ENCODE assay signal across 13 cellular contexts in the genomic region with DNA sequence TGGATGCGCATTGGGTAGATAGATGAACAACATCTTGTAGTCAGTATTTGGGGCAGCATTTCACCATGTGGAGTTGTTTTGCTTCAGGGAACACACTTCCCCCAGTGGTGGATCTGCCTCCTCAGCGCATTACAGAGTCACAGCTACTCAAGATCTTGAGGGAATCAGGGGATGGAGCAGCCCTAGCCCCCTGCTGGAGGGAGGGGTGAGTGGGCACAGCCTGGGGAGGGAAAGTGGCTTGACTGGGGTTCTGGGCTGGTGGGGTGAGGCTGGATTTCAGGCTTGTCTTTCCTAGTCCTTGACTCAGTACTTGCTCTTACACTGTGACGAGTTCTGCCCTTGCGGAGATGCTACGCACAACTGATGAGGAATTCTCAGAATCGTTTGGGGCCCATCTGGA.
"Had no signal": no experiment of that assay in that cellular context is flagged by ENCODE, and none has a peak within 500 bp of the region (broad histone marks: within the 10 kb centered on the region; RNA-seq: fewer than 3 reads in every experiment).

No MANE protein-coding gene starts in this region.

- DNase-seq: activated CD4-positive, CD25-positive, alpha-beta regulatory T cell treated with anti-CD3 and anti-CD28 coated beads, Interleukin-2, amount 50 U/mL, for 72 hours; activated CD8-positive, alpha-beta memory T cell treated with anti-CD3 and anti-CD28 coated beads for 24 hours; activated gamma-delta T cell; dermis blood vessel endothelial cell; effector memory CD8-positive, alpha-beta T cell; left lung; nephron progenitor cell; occipital lobe; stimulated activated CD4-positive, alpha-beta T cell treated with anti-CD3 and anti-CD28 coated beads, Interleukin-2, amount 100 ng/mL, for 48 hours; transverse colon had no signal

- ATAC-seq: effector memory CD8-positive, alpha-beta T cell; left lung had no signal

- H3K4me3 ChIP-seq: cardiac muscle cell, left lung, skin epidermis, transverse colon, vagina had no signal
